1 cellular context compared by ENCODE assay signal in genomic region chr6:118324081-118324480, GRCh38.
TF ChIP-seq lines count a peak whose summit lies in the region.

No MANE protein-coding gene starts in this region.

TF ChIP-seq in WTC11, 78 proteins besides CTCF, POLR2A, EP300 and RAD21 (continued from another document):
- TF ChIP-seq PRDM15 (CRISPR knock-in tag; IDR thresholded peaks at IDR 0.05) = no peak
- no peak for TF ChIP-seq AFF4 (CRISPR knock-in tag; IDR thresholded peaks at IDR 0.05; ENCODE audit: borderline replicate concordance)
- no peak for TF ChIP-seq ZNF232 (CRISPR knock-in tag; IDR thresholded peaks at IDR 0.05)
- TF ChIP-seq JAZF1 (CRISPR knock-in tag; IDR thresholded peaks at IDR 0.05) = no peak
- no peak for TF ChIP-seq IRF2 (CRISPR knock-in tag; IDR thresholded peaks at IDR 0.05; ENCODE audit: borderline replicate concordance, low read depth)
- no peak for TF ChIP-seq ERG (CRISPR knock-in tag; IDR thresholded peaks at IDR 0.05)
- TF ChIP-seq USF2 (CRISPR knock-in tag; IDR thresholded peaks at IDR 0.05) = no peak
